9 cellular contexts compared by ENCODE assay signal in the genomic region with DNA sequence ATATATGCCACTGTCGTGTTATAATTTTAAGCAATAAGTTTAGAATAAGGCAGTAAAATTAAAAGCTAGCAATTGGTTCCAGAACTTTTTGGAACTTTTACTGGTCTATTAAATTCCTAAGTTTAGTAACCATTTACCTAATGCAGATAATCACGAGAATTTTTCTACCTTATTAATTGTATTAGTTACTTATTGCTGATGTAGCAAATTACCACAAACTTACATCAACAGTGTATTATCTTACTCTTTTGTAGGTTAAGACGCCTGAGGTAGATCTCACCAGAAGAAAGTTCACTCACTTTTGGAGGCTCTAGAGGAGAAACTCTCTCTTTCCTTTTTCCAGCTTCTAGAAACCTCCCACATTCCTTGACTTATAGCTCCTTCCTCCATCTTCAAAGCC.
"Had no signal": no experiment of that assay in that cellular context is flagged by ENCODE, and none has a peak within 500 bp of the region (broad histone marks: within the 10 kb centered on the region; RNA-seq: fewer than 3 reads in every experiment).

No MANE protein-coding gene starts in this region.

- H3K9ac ChIP-seq: GM23248, KMS-11 had no signal

- DNase-seq: GM23248, GOT3, H9, HCEC 1CT, Karpas-422, KBM-7 had no signal

- H3K4me3 ChIP-seq: GM23248 had no signal

- H3K27ac ChIP-seq: GM23248, HL-60, KMS-11 had no signal

- H2AFZ ChIP-seq: GM23248 had no signal

- FAIRE-seq: H54 had no signal

- H3K4me2 ChIP-seq: KMS-11 had no signal
